23 cellular contexts compared by ENCODE assay signal in the genomic region with DNA sequence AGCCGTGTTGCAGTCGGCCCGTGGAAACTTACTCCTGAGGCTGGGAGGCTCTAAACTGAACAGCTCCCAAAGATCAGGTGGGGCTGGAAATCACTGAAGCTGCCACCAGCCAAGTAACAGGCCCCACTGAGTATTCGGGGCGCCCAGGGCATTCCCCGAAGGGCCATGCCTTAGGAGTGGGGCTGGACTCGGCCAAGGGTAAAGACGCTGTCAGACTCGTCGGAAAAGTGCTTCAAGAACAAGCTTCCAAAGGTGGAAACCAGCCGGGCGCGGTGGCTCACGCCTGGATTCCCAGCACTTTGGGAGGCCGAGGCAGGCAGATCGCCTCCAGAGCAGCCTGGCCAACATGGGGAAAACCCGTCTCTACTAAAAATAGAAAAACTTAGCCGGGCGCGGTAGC.
DNase-seq lines count a peak whose midpoint lies in the region; ATAC-seq and TF ChIP-seq lines count a peak whose summit lies in the region.
"Had no signal": no experiment of that assay in that cellular context is flagged by ENCODE, and none has a peak within 500 bp of the region (broad histone marks: within the 10 kb centered on the region; RNA-seq: fewer than 3 reads in every experiment).

No MANE protein-coding gene starts in this region.

- no peaks in the 10 kb centered on the region for H3K9me2 ChIP-seq in OCI-LY7 (ENCODE audit: insufficient read depth, low read length)

- peaks cover 11% of the 10 kb centered on the region for H3K36me3 Mint-ChIP-seq in T-helper 17 cell (ENCODE audit: low read depth)
- H3K36me3 Mint-ChIP-seq in effector memory CD8-positive, alpha-beta T cell (ENCODE audit: insufficient read depth), result peaks cover 33% of the 10 kb centered on the region
- H3K36me3 Mint-ChIP-seq in stimulated activated naive B cell treated with anti-CD40 and anti-IgM and Interleukin-4, amounts not matched to agents 10 μg/mL and 1 μg/mL and 100 μg/mL, for 72 hours, result peaks cover 54 to 76% of the 10 kb centered on the region in 2 donors

- H3K36me3 ChIP-seq in H7 (replicated peaks; ENCODE audit: control insufficient read depth, insufficient read depth, low read length), result 0 out of 2 replicates have a peak, but pooled peaks cover 2% of the 10 kb centered on the region
- H3K36me3 ChIP-seq in OCI-LY7 (ENCODE audit: insufficient read depth, low read length), result peaks cover 77% of the 10 kb centered on the region

- no peak overlapping the region for H3K4me2 ChIP-seq in OCI-LY7 (ENCODE audit: low read length)
- H3K4me2 ChIP-seq: A549; BLaER1 treated with 17β-estradiol and CSF1 and Interleukin-3, amounts not matched to agents 10 nM and 100 nM had no signal

- no peaks in the 10 kb centered on the region for H3K27me3 Mint-ChIP-seq in T-helper 17 cell
- no peaks in the 10 kb centered on the region for H3K27me3 Mint-ChIP-seq in effector memory CD8-positive, alpha-beta T cell
- no peaks in the 10 kb centered on the region for H3K27me3 Mint-ChIP-seq in stimulated activated naive B cell treated with anti-CD40 and anti-IgM and Interleukin-4, amounts not matched to agents 10 μg/mL and 1 μg/mL and 100 μg/mL, for 72 hours
- H3K27me3 Mint-ChIP-seq: CD4-positive, alpha-beta T cell; CD8-positive, alpha-beta memory T cell had no signal

- intact Hi-C loops in OCI-LY7 (cut with micrococcal nuclease; ENCODE audit: unreplicated experiment), result no loop called here

- H2AFZ ChIP-seq in OCI-LY7 (ENCODE audit: low read length), result no peak overlapping the region

- no TSS peak for BruUV-seq in OCI-LY7 (replicated peaks; lab: Mats Ljungman, UMichigan)

- no peak overlapping the region for H3K4me3 ChIP-seq in H7 (ENCODE audit: insufficient read depth, low read depth, low read length)
- H3K4me3 ChIP-seq in OCI-LY7 (ENCODE audit: low read depth, low read length, poor library complexity, severe bottlenecking), result no peak overlapping the region
- H3K4me3 ChIP-seq: A549; BLaER1 treated with 17β-estradiol and CSF1 and Interleukin-3, amounts not matched to agents 10 nM and 100 nM; GM12878 had no signal

- no peaks in the 10 kb centered on the region for H4K20me1 ChIP-seq in OCI-LY7 (ENCODE audit: insufficient read depth, low read length)

- CTCF ChIA-PET in OCI-LY7 (lab: Charles Lee; ENCODE audit: unreplicated experiment), result no interaction called here

- POLR2A ChIA-PET in OCI-LY7 (lab: Charles Lee), result no interaction called here

- H3K27ac ChIP-seq in OCI-LY7 (ENCODE audit: low read depth, low read length, poor library complexity, severe bottlenecking), result no peak overlapping the region
- H3K27ac ChIP-seq: A549; BLaER1 treated with 17β-estradiol and CSF1 and Interleukin-3, amounts not matched to agents 10 nM and 100 nM had no signal

- H3K9me3 ChIP-seq in T-helper 17 cell (ENCODE audit: control insufficient read depth, low read length, poor library complexity, severe bottlenecking) (peaks cover 11% of the 10 kb centered on the region), OCI-LY7 (ENCODE audit: low read length) (no peaks in the 10 kb centered on the region; the same call in 1 of the 2 replicates)
- H3K9me3 ChIP-seq: BE2C had no signal

- ATAC-seq in T-helper 17 cell, result no peak
- no peak for ATAC-seq in effector memory CD8-positive, alpha-beta T cell (replicated peaks)
- ATAC-seq in stimulated activated naive B cell treated with anti-CD40 and anti-IgM and Interleukin-4, amounts not matched to agents 10 μg/mL and 1 μg/mL and 100 μg/mL, for 72 hours (replicated peaks), result no peak
- no peak for ATAC-seq in GM21723 (IDR thresholded peaks at IDR 0.05; ENCODE audit: unreplicated experiment)
- ATAC-seq: A549, GM12878 had no signal

- peak overlapping the region; percentile 41 for H3K27ac Mint-ChIP-seq in T-helper 17 cell
- peak overlapping the region; percentile 2 to 26 for H3K27ac Mint-ChIP-seq in effector memory CD8-positive, alpha-beta T cell
- peak overlapping the region; percentile 65 for H3K27ac Mint-ChIP-seq in stimulated activated naive B cell treated with anti-CD40 and anti-IgM and Interleukin-4, amounts not matched to agents 10 μg/mL and 1 μg/mL and 100 μg/mL, for 72 hours

- TF ChIP-seq CTCF in OCI-LY7 (conservative IDR thresholded peaks at IDR 0.05; ENCODE audit: low read length), result no peak

- DNase-seq in H7 (peak; percentile 21), T-helper 17 cell (no peak), OCI-LY7 (ENCODE audit: low spot score) (no peak), NCI-H524 treated with DMSO at 0.1 percent for 48 hours (lab: John Stamatoyannopoulos, UW) (no peak)
- DNase-seq in effector memory CD8-positive, alpha-beta T cell, result no peak
- DNase-seq in stimulated activated naive B cell treated with anti-CD40 and anti-IgM and Interleukin-4, amounts not matched to agents 10 μg/mL and 1 μg/mL and 100 μg/mL, for 72 hours, result no peak
- DNase-seq: 8988T; ACHN; AML-193; BE2C; CD4-positive, alpha-beta T cell; CD8-positive, alpha-beta memory T cell; DMS 273 treated with DMSO at 0.1 percent for 48 hours; DMS79; EL; GDM1; GOT3; HCEC 1CT had no signal

- H3K4me3 Mint-ChIP-seq in T-helper 17 cell, result no peak overlapping the region
- no peak overlapping the region for H3K4me3 Mint-ChIP-seq in effector memory CD8-positive, alpha-beta T cell
- no peak overlapping the region for H3K4me3 Mint-ChIP-seq in stimulated activated naive B cell treated with anti-CD40 and anti-IgM and Interleukin-4, amounts not matched to agents 10 μg/mL and 1 μg/mL and 100 μg/mL, for 72 hours
- H3K4me3 Mint-ChIP-seq: CD14-positive monocyte; CD4-positive, alpha-beta T cell; CD8-positive, alpha-beta memory T cell had no signal

- no peaks in the 10 kb centered on the region for H3K4me1 ChIP-seq in OCI-LY7 (ENCODE audit: insufficient read depth, low read length, poor library complexity, severe bottlenecking)
- H3K4me1 ChIP-seq: A549; BLaER1 treated with 17β-estradiol and CSF1 and Interleukin-3, amounts not matched to agents 10 nM and 100 nM had no signal

- no peaks in the 10 kb centered on the region for H3K9me3 Mint-ChIP-seq in effector memory CD8-positive, alpha-beta T cell
- H3K9me3 Mint-ChIP-seq in stimulated activated naive B cell treated with anti-CD40 and anti-IgM and Interleukin-4, amounts not matched to agents 10 μg/mL and 1 μg/mL and 100 μg/mL, for 72 hours, result peaks cover 4 to 11% of the 10 kb centered on the region in 2 donors

- no peaks in the 10 kb centered on the region for H3K79me2 ChIP-seq in OCI-LY7 (ENCODE audit: insufficient read depth, low read depth, low read length)

- H3K27me3 ChIP-seq in H7 (ENCODE audit: control insufficient read depth, insufficient read depth, low read length), result no peaks in the 10 kb centered on the region
- H3K27me3 ChIP-seq: BE2C; BLaER1 treated with 17β-estradiol and CSF1 and Interleukin-3, amounts not matched to agents 10 nM and 100 nM had no signal

- peaks cover 11% of the 10 kb centered on the region for H3K4me1 Mint-ChIP-seq in T-helper 17 cell
- H3K4me1 Mint-ChIP-seq in effector memory CD8-positive, alpha-beta T cell (ENCODE audit: low read depth in 2 of 2), result peaks cover 2 to 6% of the 10 kb centered on the region in 2 donors
- H3K4me1 Mint-ChIP-seq in stimulated activated naive B cell treated with anti-CD40 and anti-IgM and Interleukin-4, amounts not matched to agents 10 μg/mL and 1 μg/mL and 100 μg/mL, for 72 hours, result peaks cover 0 to 3% of the 10 kb centered on the region in 2 donors
- H3K4me1 Mint-ChIP-seq: CD14-positive monocyte; CD8-positive, alpha-beta memory T cell had no signal

Comparison
In these comparisons a context has a peak if more than half of its experiments do, and no peak if none do; other contexts are left out.
1. H3K27ac Mint-ChIP-seq: peak in every context shown above with its lines; median percentile 65 in stimulated activated naive B cell treated with anti-CD40 and anti-IgM and Interleukin-4, amounts not matched to agents 10 μg/mL and 1 μg/mL and 100 μg/mL, for 72 hours; 41 in T-helper 17 cell; 14 in effector memory CD8-positive, alpha-beta T cell.